8 cellular contexts compared by ENCODE assay signal in the genomic region with DNA sequence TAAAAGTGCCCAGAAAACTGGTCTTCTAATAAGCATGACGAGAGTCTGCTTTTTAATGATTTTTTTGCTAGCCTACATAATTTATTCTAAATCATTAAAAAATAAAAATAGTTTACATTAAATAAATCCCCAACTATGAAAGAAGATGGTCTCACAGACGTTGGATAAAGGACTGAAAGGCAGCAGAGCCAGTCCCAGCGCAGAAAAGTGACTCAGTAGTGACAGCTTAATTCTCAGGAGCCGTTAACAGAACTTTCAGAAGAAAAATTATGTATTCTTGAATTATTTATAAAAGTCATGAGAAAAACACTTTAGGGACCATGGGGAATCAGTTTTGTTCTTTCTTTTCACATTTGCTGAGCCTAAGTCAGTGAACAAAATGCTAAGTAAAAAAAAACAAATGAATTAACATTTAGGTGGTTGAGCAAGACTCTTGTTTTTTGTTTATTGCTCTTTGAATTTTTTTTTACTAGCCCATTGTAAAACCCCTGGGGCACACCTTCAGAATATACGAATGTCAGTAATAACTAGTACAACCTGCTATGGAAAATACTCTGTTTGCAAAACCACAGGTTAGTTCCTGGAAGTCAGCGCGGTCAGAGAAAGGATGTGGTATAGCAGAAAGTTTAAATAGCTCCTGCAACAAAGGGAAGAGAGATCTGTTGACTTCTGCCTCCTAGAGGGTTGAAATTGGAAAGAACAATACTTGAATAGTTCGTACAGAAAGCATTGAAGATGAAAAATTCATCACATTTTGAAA. TPM values are rescaled to one million over a fixed set of nuclear protein-coding genes. Genes with fewer than 3 reads are reported as not detected.
A peak's percentile ranks its signal among the peaks of the same experiment; 100 is the strongest.
DNase-seq lines count a peak whose midpoint lies in the region; ATAC-seq and TF ChIP-seq lines count a peak whose summit lies in the region.

No MANE protein-coding gene starts in this region.

- H4K91ac ChIP-seq in neuronal stem cell (ENCODE audit: low read depth, low read length, poor library complexity): no peak overlapping the region

- H2BK15ac ChIP-seq in neuronal stem cell (ENCODE audit: low read length): no peak overlapping the region

- WGBS in neuronal stem cell (ENCODE audit: extremely low coverage in 2 of 2, insufficient read length in 2 of 2, insufficient replicate concordance in 1 of 2), 2 donors: no CpG with 5 or more reads among the region's 8 CpGs

- no peak overlapping the region for H3K18ac ChIP-seq in neuronal stem cell (ENCODE audit: low read length)

- H3K9me3 Mint-ChIP-seq in activated CD8-positive, alpha-beta T cell treated with anti-CD3 and anti-CD28 coated beads for 36 hours: no peaks in the 10 kb centered on the region

- peaks cover 24% of the 10 kb centered on the region for H3K4me1 Mint-ChIP-seq in activated CD8-positive, alpha-beta T cell treated with anti-CD3 and anti-CD28 coated beads for 36 hours (ENCODE audit: low read depth)

- H3K9ac ChIP-seq in neuronal stem cell (ENCODE audit: low read depth, low read length, poor library complexity): no peak overlapping the region

- CTCF ChIA-PET in activated CD8-positive, alpha-beta T cell treated with anti-CD3 and anti-CD28 coated beads for 36 hours (lab: Charles Lee): interaction anchor here (1.0 to 1.9 kb wide), 10 partner anchors 10 to 395 kb away, joined by 3 to 6 read pairs (median 4); no protein-coding TSS in a partner anchor

- POLR2A ChIA-PET in activated CD8-positive, alpha-beta T cell treated with anti-CD3 and anti-CD28 coated beads for 36 hours (lab: Charles Lee): interaction anchor here (0.7 to 1.3 kb wide), 4 partner anchors 15 to 264 kb away, joined by 3 to 4 read pairs (median 3); no protein-coding TSS in a partner anchor

- H3K4me2 ChIP-seq in neuronal stem cell (ENCODE audit: insufficient read depth, low read length, poor library complexity, severe bottlenecking): no peak overlapping the region

- H2AK5ac ChIP-seq in neuronal stem cell (ENCODE audit: low read depth, low read length): no peak overlapping the region

- peak; percentile 95 for ATAC-seq in GM21367 (IDR thresholded peaks at IDR 0.05; ENCODE audit: unreplicated experiment)
- ATAC-seq in HG03469 (IDR thresholded peaks at IDR 0.05; ENCODE audit: unreplicated experiment): peak; percentile 90
- ATAC-seq in activated CD8-positive, alpha-beta T cell treated with anti-CD3 and anti-CD28 coated beads for 36 hours: peak; percentile 86
- ATAC-seq in HG03571 (IDR thresholded peaks at IDR 0.05; ENCODE audit: unreplicated experiment): no peak
- ATAC-seq in GM21360 (IDR thresholded peaks at IDR 0.05; ENCODE audit: unreplicated experiment): no peak

- no peaks in the 10 kb centered on the region for H3K36me3 ChIP-seq in neuronal stem cell (replicated peaks in 1 of 2; ENCODE audit: control insufficient read depth in 2 of 2, insufficient read depth in 2 of 2, low read length in 2 of 2)

- peak overlapping the region; percentile 74 for H3K4me3 Mint-ChIP-seq in activated CD8-positive, alpha-beta T cell treated with anti-CD3 and anti-CD28 coated beads for 36 hours

- H3K27ac Mint-ChIP-seq in activated CD8-positive, alpha-beta T cell treated with anti-CD3 and anti-CD28 coated beads for 36 hours: peak overlapping the region; percentile 71

- H2AFZ ChIP-seq in neuronal stem cell (ENCODE audit: low read length): peak overlapping the region; percentile 12

- no peaks in the 10 kb centered on the region for H3K27me3 Mint-ChIP-seq in activated CD8-positive, alpha-beta T cell treated with anti-CD3 and anti-CD28 coated beads for 36 hours

- H3K23ac ChIP-seq in neuronal stem cell (ENCODE audit: low read depth, low read length, poor library complexity): no peak overlapping the region

- no peaks in the 10 kb centered on the region for H3K79me1 ChIP-seq in neuronal stem cell (ENCODE audit: low read depth, low read length)

- peak; percentile 80 for DNase-seq in activated CD8-positive, alpha-beta T cell treated with anti-CD3 and anti-CD28 coated beads for 36 hours
- DNase-seq in neuronal stem cell (ENCODE audit: low spot score) (no peak), mesenteric fat pad (ENCODE audit: low spot score) (no peak), coronary artery (ENCODE audit: low spot score) (no peak)

- H2BK5ac ChIP-seq in neuronal stem cell (ENCODE audit: low read length): no peak overlapping the region

- no peak overlapping the region for H3K4ac ChIP-seq in neuronal stem cell (ENCODE audit: low read length)

- no peaks in the 10 kb centered on the region for H3K9me3 ChIP-seq in neuronal stem cell (replicated peaks in 1 of 2; ENCODE audit: control insufficient read depth in 2 of 2, insufficient read depth in 1 of 2, low read depth in 1 of 2, low read length in 2 of 2)

- H3K27ac ChIP-seq in neuronal stem cell (replicated peaks; ENCODE audit: low read length): no peak overlapping the region
- H3K27ac ChIP-seq in coronary artery: no peak overlapping the region

- no peak overlapping the region for H3K14ac ChIP-seq in neuronal stem cell (ENCODE audit: low read length)

- H3K4me1 ChIP-seq in neuronal stem cell (ENCODE audit: control insufficient read depth in 2 of 2, insufficient read depth in 1 of 2, low read depth in 1 of 2, low read length in 2 of 2): peaks cover 8 to 23% of the 10 kb centered on the region in 2 donors

- peak; percentile 20 for TF ChIP-seq CTCF in activated CD8-positive, alpha-beta T cell treated with anti-CD3 and anti-CD28 coated beads for 36 hours (IDR thresholded peaks at IDR 0.05)
- TF ChIP-seq CTCF in coronary artery (IDR thresholded peaks at IDR 0.05): no peak

- H3K4me3 ChIP-seq in neuronal stem cell (ENCODE audit: low read length in 2 of 2) (peak overlapping the region in 1 of 2 donors; percentile 25), coronary artery (no peak overlapping the region)

- H2BK120ac ChIP-seq in neuronal stem cell (ENCODE audit: low read depth, low read length): no peak overlapping the region

- H3K27me3 ChIP-seq in neuronal stem cell (ENCODE audit: control insufficient read depth in 3 of 3, insufficient read depth in 3 of 3, low read depth in 1 of 3, low read length in 3 of 3): no peaks in the 10 kb centered on the region

- H3K36me3 Mint-ChIP-seq in activated CD8-positive, alpha-beta T cell treated with anti-CD3 and anti-CD28 coated beads for 36 hours (ENCODE audit: low read depth): no peaks in the 10 kb centered on the region

- intact Hi-C loops in activated CD8-positive, alpha-beta T cell treated with anti-CD3 and anti-CD28 coated beads for 36 hours (cut with micrococcal nuclease): loop anchor here (2.0 kb wide), 1 partner anchor 14 kb away; no protein-coding TSS in a partner anchor

- H2BK12ac ChIP-seq in neuronal stem cell (ENCODE audit: low read length): no peak overlapping the region

- H4K8ac ChIP-seq in neuronal stem cell (ENCODE audit: low read depth, low read length): no peak overlapping the region

RNA-seq across cellular contexts. Expression of gene CCDC160, which starts 50.4 kb away (rescaled TPM):
- total RNA-seq in activated CD8-positive, alpha-beta T cell treated with anti-CD3 and anti-CD28 coated beads for 36 hours: not detected
- polyA plus RNA-seq in neuronal stem cell (2013, experiment 1 of 2): 38.8 TPM
- 40.4 TPM for polyA plus RNA-seq in neuronal stem cell (2013, experiment 2 of 2)
- not detected for total RNA-seq in mesenteric fat pad

Comparison
In these comparisons a context has a peak if more than half of its experiments do, and no peak if none do; other contexts are left out.
1. ATAC-seq: peak in GM21367 (single experiment), HG03469 (single experiment) and activated CD8-positive, alpha-beta T cell treated with anti-CD3 and anti-CD28 coated beads for 36 hours (single experiment); none in HG03571 (single experiment) and GM21360 (single experiment).